In the genomic region with DNA sequence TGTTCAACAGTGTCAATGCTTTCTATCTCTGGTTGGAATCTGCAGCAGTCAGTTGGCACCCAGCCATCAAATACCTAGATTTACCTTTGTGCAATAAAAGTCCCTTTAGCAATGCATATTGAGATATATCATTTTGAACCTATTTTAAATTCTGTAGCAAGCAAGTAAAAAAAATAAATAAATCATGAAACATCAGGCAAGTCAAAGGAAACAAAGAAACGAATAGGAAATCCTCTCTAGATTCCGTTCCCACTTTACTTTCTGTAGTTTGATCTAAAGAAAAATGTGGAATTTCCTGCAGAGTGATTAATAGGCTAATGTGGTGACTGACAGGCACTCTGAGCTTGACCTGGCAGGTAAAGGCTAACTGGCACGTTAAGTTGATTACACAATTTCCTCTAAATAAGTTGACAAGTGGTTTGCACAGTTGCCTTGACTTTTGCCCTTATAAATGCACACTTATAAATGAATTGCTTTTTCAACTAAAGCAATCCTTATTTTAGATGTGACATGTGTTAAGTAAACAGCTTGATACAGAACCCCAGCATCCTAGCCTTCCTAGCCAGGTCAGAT, we compare ENCODE assay signal across 20 cellular contexts.
DNase-seq lines count a peak whose midpoint lies in the region; ATAC-seq and TF ChIP-seq lines count a peak whose summit lies in the region.
"Had no signal": no experiment of that assay in that cellular context is flagged by ENCODE, and none has a peak within 500 bp of the region (broad histone marks: within the 10 kb centered on the region; RNA-seq: fewer than 3 reads in every experiment).

No MANE protein-coding gene starts in this region.

- CTCF ChIA-PET in RWPE1 (lab: Yijun Ruan, JAX): interaction anchor here (0.6 kb wide), 2 partner anchors 14 to 117 kb away, joined by 3 read pairs; no protein-coding TSS in a partner anchor
- CTCF ChIA-PET in GM10248 (lab: Yijun Ruan, JAX): interaction anchor here (1.2 kb wide), 1 partner anchor 12 kb away, joined by 3 read pairs; no protein-coding TSS in a partner anchor
- CTCF ChIA-PET in CD4-positive, alpha-beta T cell (lab: Charles Lee): no interaction called here

- peak; percentile 9 for DNase-seq in NCI-H2029 (lab: John Stamatoyannopoulos, UW)
- DNase-seq in NCI-H2029 treated with DMSO at 0.1 percent for 48 hours (lab: John Stamatoyannopoulos, UW): no peak
- DNase-seq in RWPE1 (ENCODE audit: low spot score): peak; percentile 79
- peak; percentile 48 to 53 for DNase-seq in left colon
- DNase-seq in GM10248 (ENCODE audit: extremely low spot score): no peak
- no peak for DNase-seq in iPS-NIHi11 (ENCODE audit: low spot score)
- no peak for DNase-seq in CD4-positive, alpha-beta T cell
- DNase-seq: activated B cell treated with CpG ODN at 0.5 μM for 24 hours; activated effector memory CD4-positive, alpha-beta T cell treated with Interleukin-2 at 50 U/mL for 16 hours; amniotic stem cell; CD8-positive, alpha-beta memory T cell; HCEC 1CT; immature natural killer cell; NCI-H187; NCI-H774; nucleus accumbens; RPMI8226; tibial artery had no signal

- H3K9me3 ChIP-seq in subcutaneous abdominal adipose tissue (ENCODE audit: control insufficient read depth in 5 of 5, low read length in 5 of 5): no peaks in the 10 kb centered on the region
- H3K9me3 ChIP-seq in CD4-positive, alpha-beta T cell (ENCODE audit: control insufficient read depth, low read length): no peaks in the 10 kb centered on the region
- H3K9me3 ChIP-seq: tibial artery had no signal

- H3K36me3 Mint-ChIP-seq in CD4-positive, alpha-beta T cell (ENCODE audit: low read depth): peaks cover 35% of the 10 kb centered on the region

- H3K4me3 Mint-ChIP-seq in CD4-positive, alpha-beta T cell: no peak overlapping the region
- H3K4me3 Mint-ChIP-seq: activated B cell treated with CpG ODN at 0.5 μM for 24 hours; CD8-positive, alpha-beta memory T cell; immature natural killer cell; T-helper 1 cell treated with Interleukin-12 subunit alpha and Interleukin-12 subunit beta and Interleukin-4 antibody, amounts not matched to agents 30 μg/mL and 1 μg/mL, for 36 hours had no signal

- TF ChIP-seq CTCF in RWPE1 (conservative IDR thresholded peaks at IDR 0.05; ENCODE audit: low read depth): no peak
- no peak for TF ChIP-seq CTCF in GM10248 (IDR thresholded peaks at IDR 0.05; ENCODE audit: control extremely low read depth, extremely low read depth, low read depth, missing control alignments)
- TF ChIP-seq CTCF in CD4-positive, alpha-beta T cell (IDR thresholded peaks at IDR 0.05): no peak

- H3K4me3 ChIP-seq in subcutaneous abdominal adipose tissue (ENCODE audit: low read depth in 1 of 5, low read length in 5 of 5): no peak overlapping the region
- H3K4me3 ChIP-seq: tibial artery had no signal

- intact Hi-C loops in left colon (cut with DNase I, micrococcal nuclease): no loop called here
- intact Hi-C loops in CD4-positive, alpha-beta T cell (cut with DNase I, micrococcal nuclease): no loop called here

- POLR2A ChIA-PET in RWPE1 (lab: Yijun Ruan, JAX; ENCODE audit: low non-redundant PET) (no interaction called here), GM10248 (lab: Yijun Ruan, JAX) (no interaction called here)
- POLR2A ChIA-PET in CD4-positive, alpha-beta T cell (lab: Charles Lee): no interaction called here

- peaks cover 2 to 22% (median 19%) of the 10 kb centered on the region in 5 donors for H3K4me1 ChIP-seq in subcutaneous abdominal adipose tissue (ENCODE audit: control insufficient read depth in 5 of 5, insufficient read depth in 5 of 5, low read length in 5 of 5)

- H3K4me1 Mint-ChIP-seq in CD4-positive, alpha-beta T cell (ENCODE audit: low read depth): no peaks in the 10 kb centered on the region
- H3K4me1 Mint-ChIP-seq: activated B cell treated with CpG ODN at 0.5 μM for 24 hours had no signal

- ATAC-seq in left colon: no peak
- no peak for ATAC-seq in CD4-positive, alpha-beta T cell (ENCODE audit: poor library complexity)

- H3K27ac Mint-ChIP-seq in CD4-positive, alpha-beta T cell: no peak overlapping the region
- H3K27ac Mint-ChIP-seq: activated B cell treated with CpG ODN at 0.5 μM for 24 hours; CD8-positive, alpha-beta memory T cell; T-helper 1 cell treated with Interleukin-12 subunit alpha and Interleukin-12 subunit beta and Interleukin-4 antibody, amounts not matched to agents 30 μg/mL and 1 μg/mL, for 36 hours had no signal

- peaks cover 0 to 6% (median 0%) of the 10 kb centered on the region in 5 donors for H3K36me3 ChIP-seq in subcutaneous abdominal adipose tissue (ENCODE audit: control insufficient read depth in 5 of 5, insufficient read depth in 5 of 5, low read length in 5 of 5)
- H3K36me3 ChIP-seq: tibial artery had no signal

- peaks cover 2% of the 10 kb centered on the region for H3K9me3 Mint-ChIP-seq in CD4-positive, alpha-beta T cell
- H3K9me3 Mint-ChIP-seq: activated B cell treated with CpG ODN at 0.5 μM for 24 hours; CD8-positive, alpha-beta memory T cell; immature natural killer cell; T-helper 1 cell treated with Interleukin-12 subunit alpha and Interleukin-12 subunit beta and Interleukin-4 antibody, amounts not matched to agents 30 μg/mL and 1 μg/mL, for 36 hours had no signal

- H3K27me3 ChIP-seq in subcutaneous abdominal adipose tissue (ENCODE audit: control insufficient read depth in 5 of 5, insufficient read depth in 4 of 5, low read length in 5 of 5): no peaks in the 10 kb centered on the region
- no peaks in the 10 kb centered on the region for H3K27me3 ChIP-seq in CD4-positive, alpha-beta T cell (ENCODE audit: control insufficient read depth, insufficient read depth, low read length)
- H3K27me3 ChIP-seq: tibial artery had no signal

- H3K27ac ChIP-seq in RWPE1: no peak overlapping the region
- peak overlapping the region; percentile 35 for H3K27ac ChIP-seq in subcutaneous abdominal adipose tissue (ENCODE audit: low read depth, low read length)
- no peak overlapping the region for H3K27ac ChIP-seq in CD4-positive, alpha-beta T cell (ENCODE audit: low read depth, low read length)
- H3K27ac ChIP-seq: tibial artery had no signal

- H3K9ac ChIP-seq in subcutaneous abdominal adipose tissue (ENCODE audit: low read length in 5 of 5): no peak overlapping the region

- no peaks in the 10 kb centered on the region for H3K27me3 Mint-ChIP-seq in CD4-positive, alpha-beta T cell
- H3K27me3 Mint-ChIP-seq: activated B cell treated with CpG ODN at 0.5 μM for 24 hours had no signal

Comparison
In these comparisons a context has a peak if more than half of its experiments do, and no peak if none do; other contexts are left out.
1. DNase-seq: peak in NCI-H2029 (single experiment), RWPE1 (single experiment) and left colon (2 of 2); none in NCI-H2029 treated with DMSO at 0.1 percent for 48 hours (single experiment), GM10248 (single experiment), iPS-NIHi11 (single experiment) and CD4-positive, alpha-beta T cell (0 of 10).